8 cellular contexts compared by ENCODE assay signal in genomic region chr15:44536298-44536961, GRCh38. TPM values are rescaled to one million over a fixed set of nuclear protein-coding genes. Genes with fewer than 3 reads are reported as not detected.
DNase-seq lines count a peak whose midpoint lies in the region; ATAC-seq and TF ChIP-seq lines count a peak whose summit lies in the region.

No MANE protein-coding gene starts in this region.

- intact Hi-C loops in ascending aorta (cut with DNase I): loop anchor here (1.0 to 5.0 kb wide), 4 partner anchors 109 to 666 kb away; partner anchors contain the start of genes CTDSPL2 and GOLM2

- peak overlapping the region; percentile 100 for H2AFZ ChIP-seq in DND-41 (ENCODE audit: low read depth, low read length)

- H3K36me3 ChIP-seq in DND-41 (ENCODE audit: insufficient read depth, low read length): peaks cover 21% of the 10 kb centered on the region
- peaks cover 4 to 16% of the 10 kb centered on the region in 2 donors for H3K36me3 ChIP-seq in ascending aorta

- H3K27ac ChIP-seq in DND-41 (ENCODE audit: low read length) (peak overlapping the region; percentile 93), ascending aorta (peak overlapping the region; percentile 96 to 98)

- peak overlapping the region; percentile 96 for H3K4me2 ChIP-seq in DND-41 (ENCODE audit: insufficient read depth, low read length)

- no peak for DNase-seq in DND-41
- DNase-seq in NCI-H748 treated with DMSO at 0.1 percent for 48 hours (lab: John Stamatoyannopoulos, UW): peak; percentile 76
- peak; percentile 61 to 93 for DNase-seq in ascending aorta (ENCODE audit: low spot score in 2 of 2)
- peak in 48 of 51 donors; percentile 37 to 95 (median 90) for DNase-seq in hypothalamus (lab: John Stamatoyannopoulos, UW)
- DNase-seq in putamen (ENCODE audit: low spot score): peak; percentile 85
- DNase-seq in stimulated activated CD4-positive, alpha-beta T cell treated with anti-CD3 and anti-CD28 coated beads, Interleukin-15, amount 100 ng/mL, for 24 hours: no peak

- H3K4me1 ChIP-seq in DND-41 (ENCODE audit: insufficient read depth, low read length): peaks cover 38% of the 10 kb centered on the region
- H3K4me1 ChIP-seq in ascending aorta: peaks cover 6 to 29% of the 10 kb centered on the region in 2 donors

- H3K4me3 ChIP-seq in DND-41 (ENCODE audit: low read depth in 1 of 2, low read length in 2 of 2) (peak overlapping the region; percentile 75 to 86), ascending aorta (peak overlapping the region; percentile 75 to 88)

- TF ChIP-seq CTCF in DND-41 (IDR thresholded peaks at IDR 0.05; ENCODE audit: borderline replicate concordance, extremely low read depth, low read length, poor library complexity, severe bottlenecking) (peak; percentile 42), ascending aorta (IDR thresholded peaks at IDR 0.05) (peak; percentile 43 to 62 (median 59))

- H3K9ac ChIP-seq in DND-41 (ENCODE audit: low read depth, low read length): peak overlapping the region; percentile 97

- H4K20me1 ChIP-seq in DND-41 (ENCODE audit: insufficient read depth, low read length): peaks cover 6% of the 10 kb centered on the region; the same call in 1 of the 2 replicates

- H3K27me3 ChIP-seq in DND-41 (ENCODE audit: insufficient read depth, low read length, poor library complexity) (no peaks in the 10 kb centered on the region), ascending aorta (no peaks in the 10 kb centered on the region)

- H3K79me2 ChIP-seq in DND-41 (ENCODE audit: insufficient read depth, low read length): peaks cover 49% of the 10 kb centered on the region

- H3K9me3 ChIP-seq in DND-41 (ENCODE audit: insufficient read depth, low read length, severe bottlenecking): no peaks in the 10 kb centered on the region
- no peaks in the 10 kb centered on the region for H3K9me3 ChIP-seq in ascending aorta

- ATAC-seq in DND-41 (ENCODE audit: insufficient read depth, low read depth): peak; percentile 69
- ATAC-seq in GM19324 (IDR thresholded peaks at IDR 0.05; ENCODE audit: low FRiP score, unreplicated experiment): peak; percentile 69
- peak; percentile 54 for ATAC-seq in HG03280 (IDR thresholded peaks at IDR 0.05; ENCODE audit: unreplicated experiment)

RNA-seq across cellular contexts. Expression of gene EIF3J, which starts 0.5 kb away (rescaled TPM):
- total RNA-seq in ascending aorta: 22.8 TPM

Comparison
In these comparisons a context has a peak if more than half of its experiments do, and no peak if none do; other contexts are left out.
1. DNase-seq: peak in NCI-H748 treated with DMSO at 0.1 percent for 48 hours (single experiment), ascending aorta (2 of 2), hypothalamus (48 of 51) and putamen (single experiment); none in DND-41 (single experiment) and stimulated activated CD4-positive, alpha-beta T cell treated with anti-CD3 and anti-CD28 coated beads, Interleukin-15, amount 100 ng/mL, for 24 hours (single experiment).
2. Peak in every context shown above with its lines, with median percentiles within 50 percentile points of each other: ATAC-seq.